In the genomic region with DNA sequence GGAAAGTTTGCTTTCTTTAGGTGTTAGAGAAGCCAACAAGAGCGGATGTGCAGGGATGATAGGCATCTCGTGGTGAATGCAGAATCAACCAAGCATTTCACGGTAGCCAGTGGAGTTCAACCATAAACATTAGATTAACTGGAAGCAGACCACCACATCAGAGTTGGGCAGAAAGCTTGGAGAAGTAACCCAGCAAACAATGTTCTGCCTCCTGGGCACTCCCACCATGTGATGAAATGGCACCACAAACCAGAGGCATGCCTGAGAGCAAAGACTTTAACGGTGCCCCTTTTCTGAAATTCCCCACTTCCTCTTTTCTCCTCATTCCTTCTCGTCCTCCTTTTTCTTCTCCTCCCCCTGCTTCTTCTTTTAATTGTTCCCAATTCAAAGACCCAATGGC, we compare ENCODE assay signal across 21 cellular contexts.
"Had no signal": no experiment of that assay in that cellular context is flagged by ENCODE, and none has a peak within 500 bp of the region (broad histone marks: within the 10 kb centered on the region; RNA-seq: fewer than 3 reads in every experiment).

No MANE protein-coding gene starts in this region.

- H3K27me3 Mint-ChIP-seq: activated B cell treated with CpG ODN at 0.5 μM for 24 hours, memory B cell had no signal

- H3K36me3 Mint-ChIP-seq: activated naive CD8-positive, alpha-beta T cell treated with anti-CD3 and anti-CD28 coated beads, Interleukin-2, amount 10 ng/mL, durations not matched to agents 7 days and 5 days; memory B cell had no signal

- H3K27ac Mint-ChIP-seq: activated B cell treated with CpG ODN at 0.5 μM for 24 hours; activated CD8-positive, alpha-beta T cell treated with anti-CD3 and anti-CD28 coated beads for 36 hours; activated naive CD8-positive, alpha-beta T cell treated with anti-CD3 and anti-CD28 coated beads, Interleukin-2, amount 10 ng/mL, durations not matched to agents 7 days and 5 days; activated T-helper 17 cell treated with anti-CD3 and anti-CD28 coated beads, Interleukin-2, amount 50 U/mL, for 72 hours; memory B cell; progenitor cell of endocrine pancreas had no signal

- H3K36me3 ChIP-seq: right atrium auricular region, tibial artery had no signal

- H3K4me1 ChIP-seq: right atrium auricular region, tibial artery had no signal

- FAIRE-seq: urothelium cell line had no signal

- H3K9me3 Mint-ChIP-seq: activated B cell treated with CpG ODN at 0.5 μM for 24 hours; activated CD8-positive, alpha-beta T cell treated with anti-CD3 and anti-CD28 coated beads for 36 hours; activated naive CD8-positive, alpha-beta T cell treated with anti-CD3 and anti-CD28 coated beads, Interleukin-2, amount 10 ng/mL, durations not matched to agents 7 days and 5 days; activated T-helper 17 cell treated with anti-CD3 and anti-CD28 coated beads, Interleukin-2, amount 50 U/mL, for 72 hours; memory B cell had no signal

- H3K9me3 ChIP-seq: right atrium auricular region, tibial artery had no signal

- H3K27me3 ChIP-seq: right atrium auricular region, tibial artery had no signal

- H3K27ac ChIP-seq: dorsolateral prefrontal cortex, right atrium auricular region, tibial artery had no signal

- DNase-seq: activated B cell treated with CpG ODN at 0.5 μM for 24 hours; activated CD4-positive, alpha-beta T cell treated with anti-CD3 and anti-CD28 coated beads for 48 hours; activated CD8-positive, alpha-beta T cell treated with anti-CD3 and anti-CD28 coated beads for 36 hours; activated naive CD4-positive, alpha-beta T cell; activated naive CD8-positive, alpha-beta T cell treated with anti-CD3 and anti-CD28 coated beads, Interleukin-2, amount 10 ng/mL, durations not matched to agents 7 days and 5 days; activated T-cell treated with anti-CD3 and anti-CD28 coated beads, Interleukin-2, amount 50 U/mL, for 1 hour; amygdala; caudate nucleus; dorsolateral prefrontal cortex; left ventricle myocardium superior; stimulated activated CD4-positive, alpha-beta T cell treated with anti-CD3 and anti-CD28 coated beads, Interleukin-12 subunit alpha, Interleukin-12 subunit beta, amount 100 ng/mL, for 4 hours; stimulated activated CD4-positive, alpha-beta T cell treated with anti-CD3 and anti-CD28 coated beads, Interleukin-1b, Interleukin-23, amount 100 ng/mL, for 48 hours; stimulated activated naive CD8-positive, alpha-beta T cell treated with anti-CD3 and anti-CD28 coated beads, Interleukin-15, Interleukin-2, amounts not matched to agents 100 U/mL and 50 U/mL, for 24 hours; substantia nigra; tibial artery had no signal

- H3K4me1 Mint-ChIP-seq: activated B cell treated with CpG ODN at 0.5 μM for 24 hours; activated naive CD8-positive, alpha-beta T cell treated with anti-CD3 and anti-CD28 coated beads, Interleukin-2, amount 10 ng/mL, durations not matched to agents 7 days and 5 days; activated T-helper 17 cell treated with anti-CD3 and anti-CD28 coated beads, Interleukin-2, amount 50 U/mL, for 72 hours; memory B cell had no signal

- H3K4me3 Mint-ChIP-seq: activated B cell treated with CpG ODN at 0.5 μM for 24 hours; activated CD8-positive, alpha-beta T cell treated with anti-CD3 and anti-CD28 coated beads for 36 hours; activated naive CD8-positive, alpha-beta T cell treated with anti-CD3 and anti-CD28 coated beads, Interleukin-2, amount 10 ng/mL, durations not matched to agents 7 days and 5 days; activated T-helper 17 cell treated with anti-CD3 and anti-CD28 coated beads, Interleukin-2, amount 50 U/mL, for 72 hours; memory B cell; neural crest cell had no signal

- H3K4me3 ChIP-seq: dorsolateral prefrontal cortex, right atrium auricular region, tibial artery had no signal
